ENCODE assay signal across 20 cellular contexts in the genomic region with DNA sequence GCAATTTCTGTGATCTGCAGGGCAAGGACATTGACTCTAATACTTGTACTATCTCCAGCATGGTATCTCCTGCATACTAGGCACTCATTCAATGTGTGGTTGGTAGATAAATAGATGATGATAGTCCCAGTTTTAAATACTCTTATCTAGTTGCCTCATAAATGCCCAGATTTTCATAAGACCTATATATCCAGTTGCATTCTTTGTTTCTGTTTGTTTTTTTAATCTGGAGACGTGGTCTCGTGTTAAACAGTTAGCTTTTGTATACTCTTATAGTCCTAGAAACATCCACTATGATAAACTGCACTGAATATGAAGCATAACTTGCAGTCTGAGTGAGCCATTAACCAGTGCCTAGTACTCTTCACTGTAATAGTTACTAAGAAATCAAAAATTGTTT. TPM values are rescaled to one million over a fixed set of nuclear protein-coding genes. Genes with fewer than 3 reads are reported as not detected.
DNase-seq lines count a peak whose midpoint lies in the region; ATAC-seq and TF ChIP-seq lines count a peak whose summit lies in the region.
"Had no signal": no experiment of that assay in that cellular context is flagged by ENCODE, and none has a peak within 500 bp of the region (broad histone marks: within the 10 kb centered on the region; RNA-seq: fewer than 3 reads in every experiment).

No MANE protein-coding gene starts in this region.

- H3K27me3 Mint-ChIP-seq in activated CD8-positive, alpha-beta T cell treated with anti-CD3 and anti-CD28 coated beads for 36 hours: no peaks in the 10 kb centered on the region
- H3K27me3 Mint-ChIP-seq in activated CD8-positive, alpha-beta T cell treated with anti-CD3 and anti-CD28 coated beads, Interleukin-2, amount 10 ng/mL, durations not matched to agents 7 days and 5 days (ENCODE audit: low read depth): no peaks in the 10 kb centered on the region
- no peaks in the 10 kb centered on the region for H3K27me3 Mint-ChIP-seq in CD8-positive, alpha-beta T cell (ENCODE audit: low read depth)

- CTCF ChIA-PET in activated CD8-positive, alpha-beta T cell treated with anti-CD3 and anti-CD28 coated beads for 36 hours (lab: Charles Lee): no interaction called here
- CTCF ChIA-PET in activated CD8-positive, alpha-beta T cell treated with anti-CD3 and anti-CD28 coated beads, Interleukin-2, amount 10 ng/mL, durations not matched to agents 7 days and 5 days (lab: Charles Lee): interaction anchor here (1.3 kb wide), 1 partner anchor 152 kb away, joined by 3 read pairs; no protein-coding TSS in a partner anchor
- CTCF ChIA-PET in CD8-positive, alpha-beta T cell (lab: Charles Lee): no interaction called here

- peaks cover 64% of the 10 kb centered on the region for H3K4me1 ChIP-seq in CD8-positive, alpha-beta T cell (ENCODE audit: insufficient read depth, low read length)

- peaks cover 43% of the 10 kb centered on the region for H3K4me1 Mint-ChIP-seq in activated CD8-positive, alpha-beta T cell treated with anti-CD3 and anti-CD28 coated beads for 36 hours (ENCODE audit: low read depth)
- peaks cover 54% of the 10 kb centered on the region for H3K4me1 Mint-ChIP-seq in activated CD8-positive, alpha-beta T cell treated with anti-CD3 and anti-CD28 coated beads, Interleukin-2, amount 10 ng/mL, durations not matched to agents 7 days and 5 days (ENCODE audit: low read depth)
- H3K4me1 Mint-ChIP-seq in CD8-positive, alpha-beta T cell (ENCODE audit: low read depth): peaks cover 51% of the 10 kb centered on the region

- ATAC-seq in activated CD8-positive, alpha-beta T cell treated with anti-CD3 and anti-CD28 coated beads for 36 hours: no peak
- ATAC-seq in activated CD8-positive, alpha-beta T cell treated with anti-CD3 and anti-CD28 coated beads, Interleukin-2, amount 10 ng/mL, durations not matched to agents 7 days and 5 days: no peak
- ATAC-seq in CD8-positive, alpha-beta T cell: no peak
- ATAC-seq in activated naive CD4-positive, alpha-beta T cell treated with anti-CD3 and anti-CD28 coated beads, Interleukin-2, amount 50 U/mL, for 72 hours: no peak
- ATAC-seq in left lobe of liver (peak; percentile 40), GM19328 (IDR thresholded peaks at IDR 0.05; ENCODE audit: unreplicated experiment) (no peak), HG03039 (IDR thresholded peaks at IDR 0.05; ENCODE audit: unreplicated experiment) (no peak)
- ATAC-seq: foreskin keratinocyte, mucosa of descending colon had no signal

- peaks cover 41% of the 10 kb centered on the region for H3K36me3 Mint-ChIP-seq in activated CD8-positive, alpha-beta T cell treated with anti-CD3 and anti-CD28 coated beads for 36 hours (ENCODE audit: low read depth)
- peaks cover 43% of the 10 kb centered on the region for H3K36me3 Mint-ChIP-seq in activated CD8-positive, alpha-beta T cell treated with anti-CD3 and anti-CD28 coated beads, Interleukin-2, amount 10 ng/mL, durations not matched to agents 7 days and 5 days (ENCODE audit: low read depth)
- H3K36me3 Mint-ChIP-seq in CD8-positive, alpha-beta T cell: peaks cover 27% of the 10 kb centered on the region
- H3K36me3 Mint-ChIP-seq in activated naive CD4-positive, alpha-beta T cell treated with anti-CD3 and anti-CD28 coated beads, Interleukin-2, amount 50 U/mL, for 72 hours: peaks cover 26 to 37% of the 10 kb centered on the region in 2 donors

- H3K9me3 Mint-ChIP-seq in activated CD8-positive, alpha-beta T cell treated with anti-CD3 and anti-CD28 coated beads for 36 hours: peaks cover 11% of the 10 kb centered on the region
- peaks cover 13% of the 10 kb centered on the region for H3K9me3 Mint-ChIP-seq in activated CD8-positive, alpha-beta T cell treated with anti-CD3 and anti-CD28 coated beads, Interleukin-2, amount 10 ng/mL, durations not matched to agents 7 days and 5 days (ENCODE audit: insufficient read depth)
- H3K9me3 Mint-ChIP-seq in CD8-positive, alpha-beta T cell: peaks cover 6% of the 10 kb centered on the region
- H3K9me3 Mint-ChIP-seq in activated naive CD4-positive, alpha-beta T cell treated with anti-CD3 and anti-CD28 coated beads, Interleukin-2, amount 50 U/mL, for 72 hours: peaks cover 7 to 9% of the 10 kb centered on the region in 2 donors

- H3K36me3 ChIP-seq in CD8-positive, alpha-beta T cell (ENCODE audit: insufficient read depth, low read length): no peaks in the 10 kb centered on the region
- H3K36me3 ChIP-seq: neutrophil, suprapubic skin, uterus had no signal

- no peak for DNase-seq in activated CD8-positive, alpha-beta T cell treated with anti-CD3 and anti-CD28 coated beads for 36 hours
- no peak for DNase-seq in activated CD8-positive, alpha-beta T cell treated with anti-CD3 and anti-CD28 coated beads, Interleukin-2, amount 10 ng/mL, durations not matched to agents 7 days and 5 days
- no peak for DNase-seq in CD8-positive, alpha-beta T cell
- no peak for DNase-seq in activated naive CD4-positive, alpha-beta T cell treated with anti-CD3 and anti-CD28 coated beads, Interleukin-2, amount 50 U/mL, for 72 hours (ENCODE audit: low spot score in 2 of 2)
- DNase-seq in left lobe of liver (ENCODE audit: low spot score) (no peak), NCI-H345 treated with DMSO at 0.1 percent for 48 hours (lab: John Stamatoyannopoulos, UW; ENCODE audit: unreplicated experiment) (no peak)
- DNase-seq: foreskin keratinocyte; H7; mucosa of descending colon; NCI-H1092 treated with DMSO at 0.1 percent for 48 hours; NCI-H2081; NCI-H510A; stimulated activated CD8-positive, alpha-beta memory T cell treated with anti-CD3 and anti-CD28 coated beads, Interleukin-4, amount 100 ng/mL, for 48 hours; uterus had no signal

- H3K27me3 ChIP-seq in CD8-positive, alpha-beta T cell (ENCODE audit: insufficient read depth, low read length): no peaks in the 10 kb centered on the region
- H3K27me3 ChIP-seq: BLaER1 treated with 17β-estradiol and CSF1 and Interleukin-3, amounts not matched to agents 10 nM and 100 nM; foreskin keratinocyte; neutrophil; suprapubic skin; uterus had no signal

- no peak overlapping the region for H3K4me3 Mint-ChIP-seq in activated CD8-positive, alpha-beta T cell treated with anti-CD3 and anti-CD28 coated beads for 36 hours
- H3K4me3 Mint-ChIP-seq in activated CD8-positive, alpha-beta T cell treated with anti-CD3 and anti-CD28 coated beads, Interleukin-2, amount 10 ng/mL, durations not matched to agents 7 days and 5 days: no peak overlapping the region
- H3K4me3 Mint-ChIP-seq in CD8-positive, alpha-beta T cell: no peak overlapping the region

- peak overlapping the region; percentile 72 for H3K27ac Mint-ChIP-seq in activated CD8-positive, alpha-beta T cell treated with anti-CD3 and anti-CD28 coated beads for 36 hours
- H3K27ac Mint-ChIP-seq in activated CD8-positive, alpha-beta T cell treated with anti-CD3 and anti-CD28 coated beads, Interleukin-2, amount 10 ng/mL, durations not matched to agents 7 days and 5 days: no peak overlapping the region
- H3K27ac Mint-ChIP-seq in CD8-positive, alpha-beta T cell: peak overlapping the region; percentile 86
- H3K27ac Mint-ChIP-seq in activated naive CD4-positive, alpha-beta T cell treated with anti-CD3 and anti-CD28 coated beads, Interleukin-2, amount 50 U/mL, for 72 hours: peak overlapping the region; percentile 3 to 73

- POLR2A ChIA-PET in activated CD8-positive, alpha-beta T cell treated with anti-CD3 and anti-CD28 coated beads for 36 hours (lab: Charles Lee): interaction anchor here (0.6 to 0.9 kb wide), 2 partner anchors 28 to 317 kb away, joined by 3 to 4 read pairs; no protein-coding TSS in a partner anchor
- POLR2A ChIA-PET in activated CD8-positive, alpha-beta T cell treated with anti-CD3 and anti-CD28 coated beads, Interleukin-2, amount 10 ng/mL, durations not matched to agents 7 days and 5 days (lab: Charles Lee): no interaction called here
- POLR2A ChIA-PET in CD8-positive, alpha-beta T cell (lab: Charles Lee): no interaction called here

- no peak overlapping the region for H3K27ac ChIP-seq in CD8-positive, alpha-beta T cell (ENCODE audit: low read depth, low read length)
- H3K27ac ChIP-seq: BLaER1 treated with 17β-estradiol and CSF1 and Interleukin-3, amounts not matched to agents 10 nM and 100 nM; foreskin keratinocyte; neutrophil; suprapubic skin; uterus; VCaP had no signal

- TF ChIP-seq CTCF in activated CD8-positive, alpha-beta T cell treated with anti-CD3 and anti-CD28 coated beads for 36 hours (IDR thresholded peaks at IDR 0.05): no peak
- TF ChIP-seq CTCF in CD8-positive, alpha-beta T cell (IDR thresholded peaks at IDR 0.05): no peak

- H3K9me3 ChIP-seq in CD8-positive, alpha-beta T cell (ENCODE audit: low read length): no peaks in the 10 kb centered on the region
- H3K9me3 ChIP-seq: mucosa of descending colon, neutrophil, suprapubic skin had no signal

- intact Hi-C loops in activated CD8-positive, alpha-beta T cell treated with anti-CD3 and anti-CD28 coated beads for 36 hours (cut with micrococcal nuclease): no loop called here
- intact Hi-C loops in CD8-positive, alpha-beta T cell (cut with DNase I, micrococcal nuclease): loop anchor here (2.0 kb wide), 2 partner anchors 44 to 48 kb away; partner anchors contain the start of gene TAB2 (in 1 of the 2)

- no peak overlapping the region for H3K4me3 ChIP-seq in CD8-positive, alpha-beta T cell (ENCODE audit: low read depth, low read length)
- H3K4me3 ChIP-seq: BLaER1 treated with 17β-estradiol and CSF1 and Interleukin-3, amounts not matched to agents 10 nM and 100 nM; mucosa of descending colon; suprapubic skin; uterus had no signal

RNA-seq across cellular contexts. Expression of gene SUMO4, which starts 35.5 kb away (rescaled TPM):
- 1 to 10 TPM; 3.7 to 4.7 TPM for total RNA-seq in activated CD8-positive, alpha-beta T cell treated with anti-CD3 and anti-CD28 coated beads for 36 hours
- 10 to 100 TPM; 10.1 TPM for total RNA-seq in activated CD8-positive, alpha-beta T cell treated with anti-CD3 and anti-CD28 coated beads, Interleukin-2, amount 10 ng/mL, durations not matched to agents 7 days and 5 days
- 1 to 10 TPM; 5.4 to 6.7 TPM for total RNA-seq in CD8-positive, alpha-beta T cell
- 10 to 100 TPM in 1 of 2 donors, 1 to 10 TPM in 1; 10.0 to 11.2 TPM for total RNA-seq in activated naive CD4-positive, alpha-beta T cell treated with anti-CD3 and anti-CD28 coated beads, Interleukin-2, amount 50 U/mL, for 72 hours
- total RNA-seq in left lobe of liver: 1.1 TPM

RNA-seq across cellular contexts. Expression of gene TAB2, which starts 47.0 kb away (rescaled TPM):
- 10 to 100 TPM; 64.8 to 69.1 TPM for total RNA-seq in activated CD8-positive, alpha-beta T cell treated with anti-CD3 and anti-CD28 coated beads for 36 hours
- total RNA-seq in activated CD8-positive, alpha-beta T cell treated with anti-CD3 and anti-CD28 coated beads, Interleukin-2, amount 10 ng/mL, durations not matched to agents 7 days and 5 days: 100 to 1,000 TPM; 113 to 115 TPM
- total RNA-seq in CD8-positive, alpha-beta T cell: 100 to 1,000 TPM; 129 to 132 TPM
- total RNA-seq in activated naive CD4-positive, alpha-beta T cell treated with anti-CD3 and anti-CD28 coated beads, Interleukin-2, amount 50 U/mL, for 72 hours: 10 to 100 TPM; 88.0 to 98.2 TPM
- 26.9 TPM for total RNA-seq in left lobe of liver
